23 cellular contexts compared by ENCODE assay signal in the genomic region with DNA sequence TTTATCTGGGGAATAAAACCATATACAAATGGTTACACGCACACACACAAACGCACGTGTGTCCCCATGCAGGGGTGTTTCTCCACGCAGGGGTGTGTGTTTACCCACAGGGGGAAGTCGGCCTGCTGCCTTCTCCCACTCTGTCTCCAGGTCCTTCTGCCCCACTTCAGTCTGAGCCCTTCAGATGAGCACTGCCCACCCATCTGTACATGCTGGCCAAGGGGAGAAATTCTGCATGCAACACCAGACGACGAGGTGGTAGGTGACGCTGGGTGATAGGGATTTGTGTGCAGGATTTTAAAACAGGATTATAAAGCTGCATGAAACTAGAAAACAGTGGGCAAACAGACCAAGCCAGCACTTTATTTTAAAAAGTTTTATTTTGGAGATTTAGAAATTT.
"Had no signal": no experiment of that assay in that cellular context is flagged by ENCODE, and none has a peak within 500 bp of the region (broad histone marks: within the 10 kb centered on the region; RNA-seq: fewer than 3 reads in every experiment).

No MANE protein-coding gene starts in this region.

- H3K9me3 ChIP-seq: Peyer's patch had no signal

- H3K9ac ChIP-seq: KMS-11 had no signal

- DNase-seq: activated CD4-positive, alpha-beta memory T cell treated with anti-CD3 and anti-CD28 coated beads for 36 hours; activated CD4-positive, alpha-beta T cell treated with anti-CD3 and anti-CD28 coated beads, Interleukin-2, amount 10 ng/mL, durations not matched to agents 7 days and 5 days; activated CD4-positive, CD25-positive, alpha-beta regulatory T cell; activated CD8-positive, alpha-beta memory T cell treated with anti-CD3 and anti-CD28 coated beads for 24 hours; activated effector memory CD4-positive, alpha-beta T cell treated with anti-CD3 and anti-CD28 coated beads, Interleukin-2, amount 50 U/mL, for 16 hours; activated naive CD4-positive, alpha-beta T cell treated with Interleukin-2 at 50 U/mL for 16 hours; activated T-cell treated with anti-CD3 and anti-CD28 coated beads, Interleukin-2, amount 50 U/mL, for 4 hours; amygdala; brain microvascular endothelial cell; MV-4-11; NCI-H1105 treated with DMSO at 0.1 percent for 48 hours; NCI-H1436 treated with DMSO at 0.1 percent for 48 hours; NCI-H187 treated with DMSO at 0.1 percent for 48 hours; NCI-H345; NCI-H510A; NCI-H748 treated with DMSO at 0.1 percent for 48 hours; Peyer's patch; SIG-M5; T-helper 17 cell; T-helper 9 cell had no signal

- ATAC-seq: activated T-cell treated with anti-CD3 and anti-CD28 coated beads, Interleukin-2, amount 50 U/mL, for 4 hours; T-helper 17 cell had no signal

- H3K4me3 ChIP-seq: cardiac muscle cell, Peyer's patch had no signal

- H3K27ac ChIP-seq: brain microvascular endothelial cell, cardiac muscle cell, KMS-11, Peyer's patch, RWPE1 had no signal

- H3K4me1 ChIP-seq: Peyer's patch had no signal
